In genomic region chr16:117381-118365, GRCh38 we compare ENCODE assay signal across 8 cellular contexts. TPM values are rescaled to one million over a fixed set of nuclear protein-coding genes. Genes with fewer than 3 reads are reported as not detected.
DNase-seq lines count a peak whose midpoint lies in the region; ATAC-seq and TF ChIP-seq lines count a peak whose summit lies in the region.

No MANE protein-coding gene starts in this region.

- H3K4me3 Mint-ChIP-seq in activated naive CD4-positive, alpha-beta T cell treated with anti-CD3 and anti-CD28 coated beads, Interleukin-2, amount 10 ng/mL, durations not matched to agents 7 days and 5 days, result no peak overlapping the region

- H3K9me2 ChIP-seq in MM.1S (replicated peaks; ENCODE audit: insufficient read depth, low read length), result no peaks in the 10 kb centered on the region

- ATAC-seq in left ventricle myocardium superior, result peak; percentile 68
- ATAC-seq in GM18517 (IDR thresholded peaks at IDR 0.05; ENCODE audit: unreplicated experiment), result no peak
- no peak for ATAC-seq in GM18519 (IDR thresholded peaks at IDR 0.05; ENCODE audit: low FRiP score, unreplicated experiment)

- H3K27ac Mint-ChIP-seq in activated naive CD4-positive, alpha-beta T cell treated with anti-CD3 and anti-CD28 coated beads, Interleukin-2, amount 10 ng/mL, durations not matched to agents 7 days and 5 days, result no peak overlapping the region

- no peak overlapping the region for H2AFZ ChIP-seq in MM.1S (ENCODE audit: low read length)

- H3K4me3 ChIP-seq in MM.1S (ENCODE audit: low read length), result no peak overlapping the region

- no peaks in the 10 kb centered on the region for H4K20me1 ChIP-seq in MM.1S (ENCODE audit: insufficient read depth, low read length)

- no peaks in the 10 kb centered on the region for H3K4me1 ChIP-seq in MM.1S (ENCODE audit: low read length)

- peak; percentile 68 for TF ChIP-seq CTCF in MM.1S (IDR thresholded peaks at IDR 0.05; ENCODE audit: low read length)

- H3F3A ChIP-seq in MM.1S (ENCODE audit: insufficient read depth, low read length), result no peaks in the 10 kb centered on the region

- no peaks in the 10 kb centered on the region for H3K79me2 ChIP-seq in MM.1S (ENCODE audit: low read length)

- no peak overlapping the region for H3K9ac ChIP-seq in MM.1S (ENCODE audit: low read length)

- no peaks in the 10 kb centered on the region for H3K36me3 ChIP-seq in MM.1S (replicated peaks; ENCODE audit: insufficient read depth, low read length)

- CTCF ChIA-PET in activated naive CD4-positive, alpha-beta T cell treated with anti-CD3 and anti-CD28 coated beads, Interleukin-2, amount 10 ng/mL, durations not matched to agents 7 days and 5 days (lab: Charles Lee), result interaction anchor here (0.9 to 2.9 kb wide), 16 partner anchors 9 to 244 kb away, joined by 3 to 25 read pairs (median 4); partner anchors contain the start of gene HBQ1

- H3K27me3 Mint-ChIP-seq in activated naive CD4-positive, alpha-beta T cell treated with anti-CD3 and anti-CD28 coated beads, Interleukin-2, amount 10 ng/mL, durations not matched to agents 7 days and 5 days, result no peaks in the 10 kb centered on the region

- no peaks in the 10 kb centered on the region for H3K27me3 ChIP-seq in MM.1S (replicated peaks; ENCODE audit: insufficient read depth, low read length)

- H3K9me3 ChIP-seq in MM.1S (replicated peaks; ENCODE audit: insufficient read depth, low read length), result no peaks in the 10 kb centered on the region

- intact Hi-C loops in left ventricle myocardium superior (cut with micrococcal nuclease), result no loop called here

- H3K36me3 Mint-ChIP-seq in activated naive CD4-positive, alpha-beta T cell treated with anti-CD3 and anti-CD28 coated beads, Interleukin-2, amount 10 ng/mL, durations not matched to agents 7 days and 5 days, result peaks cover 18% of the 10 kb centered on the region

- H3K27ac ChIP-seq in MM.1S (ENCODE audit: low read length), result no peak overlapping the region

- H3K9me3 Mint-ChIP-seq in activated naive CD4-positive, alpha-beta T cell treated with anti-CD3 and anti-CD28 coated beads, Interleukin-2, amount 10 ng/mL, durations not matched to agents 7 days and 5 days, result no peaks in the 10 kb centered on the region

- DNase-seq in ELR (ENCODE audit: low read depth), result peak; percentile 67
- DNase-seq in MM.1S, result peak; percentile 36
- DNase-seq in SKM-1 (lab: John Stamatoyannopoulos, UW; ENCODE audit: unreplicated experiment), result peak; percentile 24
- peak; percentile 79 for DNase-seq in activated naive CD4-positive, alpha-beta T cell treated with anti-CD3 and anti-CD28 coated beads, Interleukin-2, amount 10 ng/mL, durations not matched to agents 7 days and 5 days
- DNase-seq in left ventricle myocardium superior, result peak; percentile 72
- peak; percentile 31 to 48 for DNase-seq in stimulated activated CD4-positive, alpha-beta T cell treated with anti-CD3 and anti-CD28 coated beads, Interleukin-1b, Interleukin-23, amount 100 ng/mL, for 1 hour (ENCODE audit: low read depth in 2 of 2)

- peaks cover 10% of the 10 kb centered on the region for H3K4me1 Mint-ChIP-seq in activated naive CD4-positive, alpha-beta T cell treated with anti-CD3 and anti-CD28 coated beads, Interleukin-2, amount 10 ng/mL, durations not matched to agents 7 days and 5 days

- H3K4me2 ChIP-seq in MM.1S (ENCODE audit: low read depth, low read length), result no peak overlapping the region

RNA-seq across cellular contexts. Expression of gene NPRL3, which starts 20.8 kb away (rescaled TPM):
- total RNA-seq in left ventricle myocardium superior, result 21.7 TPM

RNA-seq across cellular contexts. Expression of gene HBZ, which starts 34.8 kb away (rescaled TPM):
- not detected for total RNA-seq in left ventricle myocardium superior

RNA-seq across cellular contexts. Expression of gene MPG, which starts 39.6 kb away (rescaled TPM):
- 31.2 TPM for total RNA-seq in left ventricle myocardium superior

RNA-seq across cellular contexts. Expression of gene RHBDF1, which starts 45.2 kb away (rescaled TPM):
- 20.0 TPM for total RNA-seq in left ventricle myocardium superior

RNA-seq across cellular contexts. Expression of gene HBM, which starts 48.1 kb away (rescaled TPM):
- total RNA-seq in left ventricle myocardium superior, result not detected

Comparison
In these comparisons a context has a peak if more than half of its experiments do, and no peak if none do; other contexts are left out.
1. DNase-seq: peak in every context shown above with its lines; median percentile 79 in activated naive CD4-positive, alpha-beta T cell treated with anti-CD3 and anti-CD28 coated beads, Interleukin-2, amount 10 ng/mL, durations not matched to agents 7 days and 5 days; 72 in left ventricle myocardium superior; 67 in ELR; 40 in stimulated activated CD4-positive, alpha-beta T cell treated with anti-CD3 and anti-CD28 coated beads, Interleukin-1b, Interleukin-23, amount 100 ng/mL, for 1 hour; 36 in MM.1S; 24 in SKM-1.